In the genomic region with DNA sequence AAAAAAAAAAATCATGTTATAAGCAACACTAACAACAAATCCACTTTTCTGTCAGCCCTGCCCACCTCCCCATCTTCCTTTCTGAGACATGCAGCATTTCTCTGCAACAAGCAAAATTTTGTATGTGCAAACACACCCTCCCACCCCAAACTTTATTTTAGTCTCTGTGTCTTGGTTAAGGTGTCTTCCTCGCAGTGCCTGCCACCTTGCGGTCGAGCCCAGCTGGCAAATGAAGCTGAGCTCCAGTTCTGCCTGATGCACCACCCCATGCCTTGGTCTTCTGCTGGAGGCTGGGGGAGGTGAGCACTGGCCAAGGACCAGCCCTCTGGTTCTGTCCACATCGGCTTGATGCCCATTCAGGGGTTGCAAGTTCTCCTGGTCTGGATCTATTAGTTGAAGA, we compare ENCODE assay signal across 21 cellular contexts.
"Had no signal": no experiment of that assay in that cellular context is flagged by ENCODE, and none has a peak within 500 bp of the region (broad histone marks: within the 10 kb centered on the region; RNA-seq: fewer than 3 reads in every experiment).

No MANE protein-coding gene starts in this region.

- H3K27me3 ChIP-seq: MG63, Peyer's patch, SJCRH30 had no signal

- H3K4me1 ChIP-seq: Peyer's patch, SJCRH30 had no signal

- ATAC-seq: Right ventricle myocardium inferior, SK-N-SH treated with all-trans-retinoic acid at 6 μM for 48 hours had no signal

- H3K36me3 ChIP-seq: MG63, Peyer's patch, SJCRH30 had no signal

- DNase-seq: KBM-7, MG63, NCI-H1092, NCI-H1105 treated with DMSO at 0.1 percent for 48 hours, NCI-H1417 treated with DMSO at 0.1 percent for 48 hours, NCI-H146, NCI-H1694 treated with DMSO at 0.1 percent for 48 hours, NCI-H1930, NCI-H2081, NCI-H2107, NCI-H2227 treated with DMSO at 0.1 percent for 48 hours, NCI-H524, NCI-H526 treated with DMSO at 0.1 percent for 48 hours, NCI-H748 treated with DMSO at 0.1 percent for 48 hours, OCI-M1, PC-9, Peyer's patch, SHP77 treated with DMSO at 0.1 percent for 48 hours, SJCRH30 had no signal

- H3K9me3 ChIP-seq: Peyer's patch had no signal

- H3K4me3 ChIP-seq: MG63, PC-9, Peyer's patch, SJCRH30 had no signal

- H2AFZ ChIP-seq: PC-9 had no signal

- H3K4me2 ChIP-seq: PC-9 had no signal

- H3K27ac ChIP-seq: PC-9, Peyer's patch, SJCRH30 had no signal
